ENCODE assay signal across 11 cellular contexts in the genomic region with DNA sequence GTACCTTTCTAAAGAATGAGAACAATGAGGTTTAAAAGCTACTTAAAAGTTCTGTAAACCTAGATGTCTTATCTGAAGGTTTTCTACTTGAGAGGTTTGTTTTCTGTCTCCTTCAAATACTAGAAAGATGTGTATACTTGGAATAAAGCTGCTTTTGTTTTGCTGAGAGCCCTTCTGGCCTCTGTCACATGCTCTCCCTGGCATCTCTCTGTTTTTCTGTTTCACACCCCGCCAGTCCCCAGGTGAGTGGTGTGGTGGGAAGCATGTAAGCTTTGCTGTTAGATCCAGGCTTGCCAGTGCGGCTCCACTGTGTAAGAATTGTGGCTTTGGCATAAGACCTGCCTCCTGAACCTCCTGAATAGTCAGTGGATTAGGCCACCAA. TPM values are rescaled to one million over a fixed set of nuclear protein-coding genes. Genes with fewer than 3 reads are reported as not detected.
DNase-seq lines count a peak whose midpoint lies in the region; ATAC-seq and TF ChIP-seq lines count a peak whose summit lies in the region.
"Had no signal": no experiment of that assay in that cellular context is flagged by ENCODE, and none has a peak within 500 bp of the region (broad histone marks: within the 10 kb centered on the region; RNA-seq: fewer than 3 reads in every experiment).

No MANE protein-coding gene starts in this region.

- H3K27ac Mint-ChIP-seq in MCF 10A (ENCODE audit: low read depth, unreplicated experiment) = peak overlapping the region; percentile 0
- peak overlapping the region; percentile 68 for H3K27ac Mint-ChIP-seq in activated T-helper 17 cell treated with anti-CD3 and anti-CD28 coated beads, Interleukin-2, amount 50 U/mL, for 72 hours
- no peak overlapping the region for H3K27ac Mint-ChIP-seq in natural killer cell treated with Interleukin-12 subunit alpha and Interleukin-12 subunit beta and Interleukin-15 and Interleukin-18, amount 100 ng/mL, for 72 hours

- 36% methylated on average over 2 of the region's 2 CpGs for WGBS in mammary epithelial cell (ENCODE audit: low coverage, missing lambda C conversion rate)
- WGBS in thyroid gland, 2 donors = 28 to 33% methylated on average over 2 of the region's 2 CpGs

- no peak overlapping the region for H3K9ac ChIP-seq in mammary epithelial cell (ENCODE audit: insufficient read depth, low read length)
- H3K9ac ChIP-seq: BLaER1 treated with 17β-estradiol and CSF1 and Interleukin-3, amounts not matched to agents 10 nM and 100 nM had no signal

- no peaks in the 10 kb centered on the region for H3K4me1 Mint-ChIP-seq in MCF 10A (ENCODE audit: insufficient read depth, unreplicated experiment)
- peaks cover 52% of the 10 kb centered on the region for H3K4me1 Mint-ChIP-seq in activated T-helper 17 cell treated with anti-CD3 and anti-CD28 coated beads, Interleukin-2, amount 50 U/mL, for 72 hours
- no peaks in the 10 kb centered on the region for H3K4me1 Mint-ChIP-seq in natural killer cell treated with Interleukin-12 subunit alpha and Interleukin-12 subunit beta and Interleukin-15 and Interleukin-18, amount 100 ng/mL, for 72 hours (ENCODE audit: low read depth in 2 of 2)

- no peak overlapping the region for H3K27ac ChIP-seq in mammary epithelial cell (ENCODE audit: insufficient read depth, low read depth, low read length)
- H3K27ac ChIP-seq in thyroid gland = peak overlapping the region; percentile 48 to 55 (median 53)
- H3K27ac ChIP-seq: BLaER1 treated with 17β-estradiol and CSF1 and Interleukin-3, amounts not matched to agents 10 nM and 100 nM; SK-N-MC had no signal

- in situ Hi-C loops in mammary epithelial cell (cut with MboI; ENCODE audit: low sequenced_read_pairs in 2 of 2) = loop anchor here (5.0 to 25.0 kb wide), 2 partner anchors 123 to 568 kb away; partner anchors contain the start of gene TMEM242 (in 1 of the 2)

- H3K4me3 Mint-ChIP-seq in MCF 10A (ENCODE audit: unreplicated experiment) = no peak overlapping the region
- peak overlapping the region; percentile 39 for H3K4me3 Mint-ChIP-seq in activated T-helper 17 cell treated with anti-CD3 and anti-CD28 coated beads, Interleukin-2, amount 50 U/mL, for 72 hours
- no peak overlapping the region for H3K4me3 Mint-ChIP-seq in natural killer cell treated with Interleukin-12 subunit alpha and Interleukin-12 subunit beta and Interleukin-15 and Interleukin-18, amount 100 ng/mL, for 72 hours

- DNase-seq in MCF 10A (ENCODE audit: unreplicated experiment) (no peak), mammary epithelial cell (no peak), thyroid gland (peak; percentile 86 to 87)
- no peak for DNase-seq in natural killer cell treated with Interleukin-12 subunit alpha and Interleukin-12 subunit beta and Interleukin-15 and Interleukin-18, amount 100 ng/mL, for 72 hours (ENCODE audit: low spot score)
- no peak for DNase-seq in stimulated activated CD8-positive, alpha-beta memory T cell treated with anti-CD3 and anti-CD28 coated beads, Interleukin-4, amount 100 ng/mL, for 48 hours
- no peak for DNase-seq in activated CD4-positive, alpha-beta T cell treated with anti-CD3 and anti-CD28 coated beads for 4 hours
- DNase-seq: stimulated activated CD4-positive, alpha-beta T cell treated with anti-CD3 and anti-CD28 coated beads, Interleukin-12 subunit alpha, Interleukin-12 subunit beta, amount 100 ng/mL, for 4 hours had no signal

- H3K4me2 ChIP-seq in mammary epithelial cell (ENCODE audit: insufficient read depth, low read depth, low read length) = no peak overlapping the region
- H3K4me2 ChIP-seq: BLaER1 treated with 17β-estradiol and CSF1 and Interleukin-3, amounts not matched to agents 10 nM and 100 nM had no signal

- H3K36me3 ChIP-seq in mammary epithelial cell (ENCODE audit: insufficient read depth, low read length) (peaks cover 38% of the 10 kb centered on the region), thyroid gland (peaks cover 4 to 5% of the 10 kb centered on the region in 2 donors)

- dilution Hi-C loops in mammary epithelial cell (cut with HindIII; ENCODE audit: low sequenced_read_pairs) = no loop called here

- BruUV-seq in MCF 10A (replicated peaks; lab: Mats Ljungman, UMichigan) (no TSS peak), mammary epithelial cell (replicated peaks; lab: Mats Ljungman, UMichigan) (no TSS peak)

- POLR2A ChIA-PET in MCF 10A (lab: Yijun Ruan, JAX) = interaction anchor here (1.1 kb wide), 1 partner anchor 21 kb away, joined by 3 read pairs; no protein-coding TSS in a partner anchor

- H3K9me3 ChIP-seq in mammary epithelial cell (replicated peaks; ENCODE audit: insufficient read depth, low read length) (no peaks in the 10 kb centered on the region), thyroid gland (no peaks in the 10 kb centered on the region)

- peak in 1 of 2 donors; percentile 26 for TF ChIP-seq POLR2A in thyroid gland (IDR thresholded peaks at IDR 0.05)

- H2AFZ ChIP-seq in mammary epithelial cell (ENCODE audit: low read depth, low read length) = no peak overlapping the region

- no peaks in the 10 kb centered on the region for H3K27me3 Mint-ChIP-seq in MCF 10A (ENCODE audit: insufficient read depth, unreplicated experiment)
- no peaks in the 10 kb centered on the region for H3K27me3 Mint-ChIP-seq in activated T-helper 17 cell treated with anti-CD3 and anti-CD28 coated beads, Interleukin-2, amount 50 U/mL, for 72 hours
- peaks cover 15 to 43% of the 10 kb centered on the region in 2 donors for H3K27me3 Mint-ChIP-seq in natural killer cell treated with Interleukin-12 subunit alpha and Interleukin-12 subunit beta and Interleukin-15 and Interleukin-18, amount 100 ng/mL, for 72 hours

- H3K36me3 Mint-ChIP-seq in MCF 10A (ENCODE audit: insufficient read depth, unreplicated experiment) = peaks cover 58% of the 10 kb centered on the region
- H3K36me3 Mint-ChIP-seq in activated T-helper 17 cell treated with anti-CD3 and anti-CD28 coated beads, Interleukin-2, amount 50 U/mL, for 72 hours (ENCODE audit: low read depth) = peaks cover 99% of the 10 kb centered on the region
- H3K36me3 Mint-ChIP-seq in natural killer cell treated with Interleukin-12 subunit alpha and Interleukin-12 subunit beta and Interleukin-15 and Interleukin-18, amount 100 ng/mL, for 72 hours = peaks cover 4% of the 10 kb centered on the region

- no peak for TF ChIP-seq CTCF in MCF 10A (IDR thresholded peaks at IDR 0.05; ENCODE audit: unreplicated experiment)
- TF ChIP-seq CTCF in mammary epithelial cell (conservative IDR thresholded peaks at IDR 0.05 in 1 of 2, IDR thresholded peaks at IDR 0.05 in 1 of 2; ENCODE audit: extremely low read depth in 1 of 2, insufficient read depth in 1 of 2, low read depth in 1 of 2, low read length in 2 of 2) = no peak
- no peak for TF ChIP-seq CTCF in thyroid gland (IDR thresholded peaks at IDR 0.05)

- no peaks in the 10 kb centered on the region for H3K9me3 Mint-ChIP-seq in MCF 10A (ENCODE audit: unreplicated experiment)
- peaks cover 6% of the 10 kb centered on the region for H3K9me3 Mint-ChIP-seq in activated T-helper 17 cell treated with anti-CD3 and anti-CD28 coated beads, Interleukin-2, amount 50 U/mL, for 72 hours
- no peaks in the 10 kb centered on the region for H3K9me3 Mint-ChIP-seq in natural killer cell treated with Interleukin-12 subunit alpha and Interleukin-12 subunit beta and Interleukin-15 and Interleukin-18, amount 100 ng/mL, for 72 hours

- CTCF ChIA-PET in MCF 10A (lab: Yijun Ruan, JAX) (interaction anchor here (0.7 to 11.6 kb wide), 2 partner anchors 121 to 565 kb away, joined by 3 to 138 read pairs; no protein-coding TSS in a partner anchor), mammary epithelial cell (lab: Charles Lee; ENCODE audit: low non-redundant PET) (no interaction called here)

- H3K4me1 ChIP-seq in mammary epithelial cell (ENCODE audit: insufficient read depth, low read length) (no peaks in the 10 kb centered on the region), thyroid gland (peaks cover 21 to 24% of the 10 kb centered on the region in 2 donors)

- H3K79me2 ChIP-seq in mammary epithelial cell (ENCODE audit: insufficient read depth, low read length) = peaks cover 39% of the 10 kb centered on the region

- ATAC-seq in HG03025 (IDR thresholded peaks at IDR 0.05; ENCODE audit: low FRiP score, unreplicated experiment) = peak; percentile 44
- ATAC-seq in activated T-helper 17 cell treated with anti-CD3 and anti-CD28 coated beads, Interleukin-2, amount 50 U/mL, for 72 hours (replicated peaks) = peak; percentile 17
- no peak for ATAC-seq in natural killer cell treated with Interleukin-12 subunit alpha and Interleukin-12 subunit beta and Interleukin-15 and Interleukin-18, amount 100 ng/mL, for 72 hours

- H3K27me3 ChIP-seq in mammary epithelial cell (ENCODE audit: insufficient read depth, low read length) (no peaks in the 10 kb centered on the region), thyroid gland (no peaks in the 10 kb centered on the region)
- H3K27me3 ChIP-seq: BLaER1 treated with 17β-estradiol and CSF1 and Interleukin-3, amounts not matched to agents 10 nM and 100 nM had no signal

- no peaks in the 10 kb centered on the region for H4K20me1 ChIP-seq in mammary epithelial cell (ENCODE audit: insufficient read depth, low read length)

- intact Hi-C loops in MCF 10A (cut with micrococcal nuclease) = no loop called here
- intact Hi-C loops in mammary epithelial cell (cut with micrococcal nuclease) = loop anchor here (10.0 kb wide), 1 partner anchor 565 kb away; no protein-coding TSS in a partner anchor
- intact Hi-C loops in thyroid gland (cut with DNase I) = loop anchor here (5.0 kb wide), 1 partner anchor 192 kb away; no protein-coding TSS in a partner anchor

- H3K4me3 ChIP-seq in mammary epithelial cell (replicated peaks in 1 of 3; ENCODE audit: insufficient read depth in 1 of 3, low read depth in 2 of 3, low read length in 3 of 3) (no peak overlapping the region), thyroid gland (replicated peaks in 1 of 3) (no peak overlapping the region)
- H3K4me3 ChIP-seq: BLaER1 treated with 17β-estradiol and CSF1 and Interleukin-3, amounts not matched to agents 10 nM and 100 nM; SK-N-MC had no signal

RNA-seq across cellular contexts. Expression of gene SNX9, which starts 56.8 kb away (rescaled TPM):
- total RNA-seq in MCF 10A (2022) (33.1 and 37.4 TPM in 2 replicates), mammary epithelial cell (10 to 100 TPM; 31.5 to 59.0 TPM), thyroid gland (10 to 100 TPM; 44.6 to 73.1 (median 47.2) TPM)
- 42.5 TPM for polyA plus RNA-seq in mammary epithelial cell
- polyA minus RNA-seq in mammary epithelial cell = 24.8 TPM
- 10 to 100 TPM; 20.5 to 71.9 TPM for total RNA-seq in activated T-helper 17 cell treated with anti-CD3 and anti-CD28 coated beads, Interleukin-2, amount 50 U/mL, for 72 hours
- total RNA-seq in natural killer cell treated with Interleukin-12 subunit alpha and Interleukin-12 subunit beta and Interleukin-15 and Interleukin-18, amount 100 ng/mL, for 72 hours = 10 to 100 TPM in 1 of 2 donors, 1 to 10 TPM in 1; 5.4 to 14.6 TPM

Comparison
In these comparisons a context has a peak if more than half of its experiments do, and no peak if none do; other contexts are left out.
1. DNase-seq: peak in thyroid gland (2 of 2); none in MCF 10A (single experiment), mammary epithelial cell (single experiment), natural killer cell treated with Interleukin-12 subunit alpha and Interleukin-12 subunit beta and Interleukin-15 and Interleukin-18, amount 100 ng/mL, for 72 hours (single experiment), stimulated activated CD8-positive, alpha-beta memory T cell treated with anti-CD3 and anti-CD28 coated beads, Interleukin-4, amount 100 ng/mL, for 48 hours (single experiment) and activated CD4-positive, alpha-beta T cell treated with anti-CD3 and anti-CD28 coated beads for 4 hours (0 of 2).
2. H3K27ac Mint-ChIP-seq: peak in MCF 10A (single experiment) and activated T-helper 17 cell treated with anti-CD3 and anti-CD28 coated beads, Interleukin-2, amount 50 U/mL, for 72 hours (single experiment); none in natural killer cell treated with Interleukin-12 subunit alpha and Interleukin-12 subunit beta and Interleukin-15 and Interleukin-18, amount 100 ng/mL, for 72 hours (0 of 2).
3. ATAC-seq: peak in HG03025 (single experiment) and activated T-helper 17 cell treated with anti-CD3 and anti-CD28 coated beads, Interleukin-2, amount 50 U/mL, for 72 hours (single experiment); none in natural killer cell treated with Interleukin-12 subunit alpha and Interleukin-12 subunit beta and Interleukin-15 and Interleukin-18, amount 100 ng/mL, for 72 hours (0 of 2).